11 cellular contexts compared by ENCODE assay signal in genomic region chr3:169509359-169509758, GRCh38.
DNase-seq lines count a peak whose midpoint lies in the region; ATAC-seq lines count a peak whose summit lies in the region.
"Had no signal": no experiment of that assay in that cellular context is flagged by ENCODE, and none has a peak within 500 bp of the region (broad histone marks: within the 10 kb centered on the region; RNA-seq: fewer than 3 reads in every experiment).

No MANE protein-coding gene starts in this region.

- peak; percentile 11 for DNase-seq in activated naive CD8-positive, alpha-beta T cell treated with anti-CD3 and anti-CD28 coated beads for 36 hours
- no peak for DNase-seq in activated naive CD8-positive, alpha-beta T cell treated with anti-CD3 and anti-CD28 coated beads, Interleukin-2, amount 50 U/mL, for 24 hours
- no peak for DNase-seq in stimulated activated naive CD8-positive, alpha-beta T cell treated with anti-CD3 and anti-CD28 coated beads, Interleukin-15, Interleukin-2, amounts not matched to agents 100 U/mL and 50 U/mL, for 24 hours
- no peak for DNase-seq in effector memory CD4-positive, alpha-beta T cell
- DNase-seq in NCI-H2227 (lab: John Stamatoyannopoulos, UW; ENCODE audit: unreplicated experiment): no peak
- DNase-seq in stimulated activated naive CD4-positive, alpha-beta T cell treated with Interleukin-2 at 50 U/mL for 16 hours (lab: John Stamatoyannopoulos, UW): no peak
- DNase-seq: Peyer's patch, right lobe of liver had no signal

- no peaks in the 10 kb centered on the region for H3K27me3 ChIP-seq in effector memory CD4-positive, alpha-beta T cell (replicated peaks; ENCODE audit: control insufficient read depth, insufficient read depth, low read length, poor library complexity, severe bottlenecking)
- H3K27me3 ChIP-seq: Peyer's patch, right lobe of liver had no signal

- no peaks in the 10 kb centered on the region for H3K36me3 ChIP-seq in effector memory CD4-positive, alpha-beta T cell (ENCODE audit: control insufficient read depth, insufficient read depth, low read length)
- H3K36me3 ChIP-seq: Peyer's patch, right lobe of liver had no signal

- no peaks in the 10 kb centered on the region for H3K36me3 Mint-ChIP-seq in activated naive CD8-positive, alpha-beta T cell treated with anti-CD3 and anti-CD28 coated beads for 36 hours
- no peaks in the 10 kb centered on the region for H3K36me3 Mint-ChIP-seq in activated naive CD8-positive, alpha-beta T cell treated with anti-CD3 and anti-CD28 coated beads, Interleukin-2, amount 50 U/mL, for 24 hours (ENCODE audit: low read depth)
- H3K36me3 Mint-ChIP-seq: stimulated activated memory B cell treated with anti-CD40 and anti-IgM and Interleukin-4, amounts not matched to agents 10 μg/mL and 1 μg/mL and 100 μg/mL, for 72 hours had no signal

- H3K27ac ChIP-seq in effector memory CD4-positive, alpha-beta T cell (ENCODE audit: insufficient read depth, low read length, poor library complexity, severe bottlenecking): no peak overlapping the region
- H3K27ac ChIP-seq: right lobe of liver had no signal

- peaks cover 11% of the 10 kb centered on the region for H3K4me1 Mint-ChIP-seq in activated naive CD8-positive, alpha-beta T cell treated with anti-CD3 and anti-CD28 coated beads for 36 hours
- H3K4me1 Mint-ChIP-seq in activated naive CD8-positive, alpha-beta T cell treated with anti-CD3 and anti-CD28 coated beads, Interleukin-2, amount 50 U/mL, for 24 hours: peaks cover 9% of the 10 kb centered on the region

- H3K4me3 ChIP-seq in effector memory CD4-positive, alpha-beta T cell (ENCODE audit: insufficient read depth, low read depth, low read length, poor library complexity, severe bottlenecking): no peak overlapping the region
- H3K4me3 ChIP-seq: Peyer's patch, right lobe of liver had no signal

- no peaks in the 10 kb centered on the region for H3K9me3 ChIP-seq in effector memory CD4-positive, alpha-beta T cell (ENCODE audit: control insufficient read depth, low read length)
- H3K9me3 ChIP-seq: Peyer's patch, right lobe of liver had no signal

- ATAC-seq in activated naive CD8-positive, alpha-beta T cell treated with anti-CD3 and anti-CD28 coated beads, Interleukin-2, amount 50 U/mL, for 24 hours: no peak
- peak; percentile 89 for ATAC-seq in HG02623 (IDR thresholded peaks at IDR 0.05; ENCODE audit: unreplicated experiment)
- peak; percentile 92 for ATAC-seq in HG03520 (IDR thresholded peaks at IDR 0.05; ENCODE audit: unreplicated experiment)
- peak; percentile 28 for ATAC-seq in stimulated activated naive CD8-positive, alpha-beta T cell treated with anti-CD3 and anti-CD28 coated beads, Interleukin-15, Interleukin-2, amounts not matched to agents 100 U/mL and 50 U/mL, for 24 hours
- ATAC-seq: stimulated activated memory B cell treated with anti-CD40 and anti-IgM and Interleukin-4, amounts not matched to agents 10 μg/mL and 1 μg/mL and 100 μg/mL, for 72 hours had no signal

- no peak overlapping the region for H3K27ac Mint-ChIP-seq in activated naive CD8-positive, alpha-beta T cell treated with anti-CD3 and anti-CD28 coated beads for 36 hours
- no peak overlapping the region for H3K27ac Mint-ChIP-seq in activated naive CD8-positive, alpha-beta T cell treated with anti-CD3 and anti-CD28 coated beads, Interleukin-2, amount 50 U/mL, for 24 hours
- H3K27ac Mint-ChIP-seq: stimulated activated memory B cell treated with anti-CD40 and anti-IgM and Interleukin-4, amounts not matched to agents 10 μg/mL and 1 μg/mL and 100 μg/mL, for 72 hours had no signal

- H3K27me3 Mint-ChIP-seq in activated naive CD8-positive, alpha-beta T cell treated with anti-CD3 and anti-CD28 coated beads for 36 hours: no peaks in the 10 kb centered on the region
- no peaks in the 10 kb centered on the region for H3K27me3 Mint-ChIP-seq in activated naive CD8-positive, alpha-beta T cell treated with anti-CD3 and anti-CD28 coated beads, Interleukin-2, amount 50 U/mL, for 24 hours
- H3K27me3 Mint-ChIP-seq: stimulated activated memory B cell treated with anti-CD40 and anti-IgM and Interleukin-4, amounts not matched to agents 10 μg/mL and 1 μg/mL and 100 μg/mL, for 72 hours had no signal

- no peaks in the 10 kb centered on the region for H3K9me3 Mint-ChIP-seq in activated naive CD8-positive, alpha-beta T cell treated with anti-CD3 and anti-CD28 coated beads for 36 hours
- no peaks in the 10 kb centered on the region for H3K9me3 Mint-ChIP-seq in activated naive CD8-positive, alpha-beta T cell treated with anti-CD3 and anti-CD28 coated beads, Interleukin-2, amount 50 U/mL, for 24 hours
- H3K9me3 Mint-ChIP-seq: stimulated activated memory B cell treated with anti-CD40 and anti-IgM and Interleukin-4, amounts not matched to agents 10 μg/mL and 1 μg/mL and 100 μg/mL, for 72 hours had no signal

- no peak overlapping the region for H3K4me3 Mint-ChIP-seq in activated naive CD8-positive, alpha-beta T cell treated with anti-CD3 and anti-CD28 coated beads for 36 hours
- no peak overlapping the region for H3K4me3 Mint-ChIP-seq in activated naive CD8-positive, alpha-beta T cell treated with anti-CD3 and anti-CD28 coated beads, Interleukin-2, amount 50 U/mL, for 24 hours
- H3K4me3 Mint-ChIP-seq: stimulated activated memory B cell treated with anti-CD40 and anti-IgM and Interleukin-4, amounts not matched to agents 10 μg/mL and 1 μg/mL and 100 μg/mL, for 72 hours had no signal

- H3K4me1 ChIP-seq in effector memory CD4-positive, alpha-beta T cell (ENCODE audit: control insufficient read depth, insufficient read depth, low read length, poor library complexity, severe bottlenecking): no peaks in the 10 kb centered on the region
- H3K4me1 ChIP-seq: Peyer's patch, right lobe of liver had no signal
